9 cellular contexts compared by ENCODE assay signal in the genomic region with DNA sequence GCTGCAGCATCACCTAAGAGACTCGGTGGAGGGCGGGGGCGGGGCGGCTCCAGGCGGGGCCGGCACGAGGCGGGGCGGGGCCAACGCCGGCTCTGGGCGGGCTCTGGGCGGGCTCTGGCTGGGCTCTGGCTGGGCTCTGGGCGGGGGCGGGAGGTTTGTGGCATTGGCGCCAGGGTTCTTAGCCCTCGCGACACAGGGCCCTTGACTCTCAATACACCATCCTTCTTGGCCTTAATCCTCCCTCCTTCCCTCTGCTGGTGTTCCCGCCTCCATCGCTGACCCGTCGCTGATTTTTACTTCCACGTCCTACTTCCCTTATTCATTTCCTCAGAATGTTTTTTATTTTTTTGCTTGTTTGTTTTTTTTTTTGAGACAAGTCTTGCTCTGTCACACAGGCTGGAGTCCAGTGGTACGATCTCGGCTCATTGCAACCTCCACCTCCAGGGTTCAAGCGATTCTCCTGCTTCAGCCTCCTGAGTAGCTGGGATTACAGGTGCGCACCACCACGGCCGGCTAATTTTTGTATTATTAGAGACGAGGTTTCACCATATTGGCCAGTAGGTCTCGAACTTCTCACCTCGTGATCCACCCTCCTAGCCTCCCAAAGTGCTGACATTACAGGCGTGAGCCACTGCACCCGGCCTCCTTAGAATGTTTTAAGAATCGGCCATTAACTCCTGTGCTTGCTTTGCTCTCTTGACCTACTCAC. TPM values are rescaled to one million over a fixed set of nuclear protein-coding genes. Genes with fewer than 3 reads are reported as not detected.
DNase-seq lines count a peak whose midpoint lies in the region; ATAC-seq, FAIRE-seq and TF ChIP-seq lines count a peak whose summit lies in the region.
"Had no signal": no experiment of that assay in that cellular context is flagged by ENCODE, and none has a peak within 500 bp of the region (broad histone marks: within the 10 kb centered on the region; RNA-seq: fewer than 3 reads in every experiment).

A gene with protein sequence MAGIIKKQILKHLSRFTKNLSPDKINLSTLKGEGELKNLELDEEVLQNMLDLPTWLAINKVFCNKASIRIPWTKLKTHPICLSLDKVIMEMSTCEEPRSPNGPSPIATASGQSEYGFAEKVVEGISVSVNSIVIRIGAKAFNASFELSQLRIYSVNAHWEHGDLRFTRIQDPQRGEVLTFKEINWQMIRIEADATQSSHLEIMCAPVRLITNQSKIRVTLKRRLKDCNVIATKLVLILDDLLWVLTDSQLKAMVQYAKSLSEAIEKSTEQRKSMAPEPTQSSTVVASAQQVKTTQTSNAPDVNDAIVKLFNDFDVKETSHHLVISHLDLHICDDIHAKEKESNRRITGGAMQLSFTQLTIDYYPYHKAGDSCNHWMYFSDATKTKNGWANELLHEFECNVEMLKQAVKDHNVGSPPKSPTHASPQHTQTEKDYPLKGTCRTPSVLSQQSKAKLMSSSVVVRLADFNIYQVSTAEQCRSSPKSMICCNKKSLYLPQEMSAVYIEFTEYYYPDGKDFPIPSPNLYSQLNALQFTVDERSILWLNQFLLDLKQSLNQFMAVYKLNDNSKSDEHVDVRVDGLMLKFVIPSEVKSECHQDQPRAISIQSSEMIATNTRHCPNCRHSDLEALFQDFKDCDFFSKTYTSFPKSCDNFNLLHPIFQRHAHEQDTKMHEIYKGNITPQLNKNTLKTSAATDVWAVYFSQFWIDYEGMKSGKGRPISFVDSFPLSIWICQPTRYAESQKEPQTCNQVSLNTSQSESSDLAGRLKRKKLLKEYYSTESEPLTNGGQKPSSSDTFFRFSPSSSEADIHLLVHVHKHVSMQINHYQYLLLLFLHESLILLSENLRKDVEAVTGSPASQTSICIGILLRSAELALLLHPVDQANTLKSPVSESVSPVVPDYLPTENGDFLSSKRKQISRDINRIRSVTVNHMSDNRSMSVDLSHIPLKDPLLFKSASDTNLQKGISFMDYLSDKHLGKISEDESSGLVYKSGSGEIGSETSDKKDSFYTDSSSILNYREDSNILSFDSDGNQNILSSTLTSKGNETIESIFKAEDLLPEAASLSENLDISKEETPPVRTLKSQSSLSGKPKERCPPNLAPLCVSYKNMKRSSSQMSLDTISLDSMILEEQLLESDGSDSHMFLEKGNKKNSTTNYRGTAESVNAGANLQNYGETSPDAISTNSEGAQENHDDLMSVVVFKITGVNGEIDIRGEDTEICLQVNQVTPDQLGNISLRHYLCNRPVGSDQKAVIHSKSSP (N-terminal part only) (minus strand): TSS at position 24 of the 709 bp plus-strand sequence. CDS start 239 bp downstream, outside the sequence.

- in situ Hi-C loops in T47D (cut with HindIII; ENCODE audit: low pct_unique_long_range_greater_than_20kb, low sequenced_read_pairs), result no loop called here

- DNase-seq in A172 (ENCODE audit: low spot score) (peak; percentile 77), NCI-H2196 treated with DMSO at 0.1 percent for 48 hours (lab: John Stamatoyannopoulos, UW; ENCODE audit: unreplicated experiment) (peak; percentile 84), WERI-Rb-1 (peak; percentile 95), T47D (ENCODE audit: low read depth in 1 of 2, low spot score in 1 of 2) (peak; percentile 59 to 92), iPS-NIHi11 (ENCODE audit: low spot score) (peak; percentile 91), small intestine (peak; percentile 84)

- H3K27ac ChIP-seq in WERI-Rb-1 (peak within 1 kb of the TSS; percentile 99), small intestine (ENCODE audit: low read depth in 1 of 2, low read length in 1 of 2) (peak within 1 kb of the TSS; percentile 96 to 98)

- H3K4me3 ChIP-seq in WERI-Rb-1 (ENCODE audit: low read depth, low read length), result peak within 1 kb of the TSS; percentile 87
- peak within 1 kb of the TSS; percentile 89 to 100 for H3K4me3 ChIP-seq in small intestine (ENCODE audit: low read depth in 1 of 2, low read length in 2 of 2)

- peaks cover 0 to 2% of the 10 kb centered on the region in 2 donors for H3K4me1 ChIP-seq in small intestine (ENCODE audit: control insufficient read depth in 2 of 2, insufficient read depth in 1 of 2, low read depth in 1 of 2, low read length in 1 of 2)

- 26 to 38% (median 37%) methylated on average over 23 to 35 of the region's 35 CpGs for whole genome bisulfite sequencing in small intestine, 3 donors

- no peak for FAIRE-seq in small intestine (lab: Jason Lieb, UNC)
- FAIRE-seq: G401.6 had no signal

- peaks cover 4% of the 10 kb centered on the region for H3K36me3 ChIP-seq in WERI-Rb-1
- no peaks in the 10 kb centered on the region for H3K36me3 ChIP-seq in small intestine (ENCODE audit: control insufficient read depth in 2 of 2, insufficient read depth in 2 of 2, low read length in 2 of 2)

- TF ChIP-seq CTCF in WERI-Rb-1 (IDR thresholded peaks at IDR 0.05; ENCODE audit: low read depth, low read length), result no peak

- H3K9me3 ChIP-seq in WERI-Rb-1 (ENCODE audit: severe bottlenecking) (no peaks in the 10 kb centered on the region), small intestine (ENCODE audit: control insufficient read depth, low read depth) (no peaks in the 10 kb centered on the region)

- ATAC-seq in GM18870 (IDR thresholded peaks at IDR 0.05; ENCODE audit: unreplicated experiment), result peak; percentile 32
- ATAC-seq in HG03108 (IDR thresholded peaks at IDR 0.05; ENCODE audit: unreplicated experiment), result peak; percentile 62

- H3K27me3 ChIP-seq in WERI-Rb-1 (ENCODE audit: insufficient read depth, low read depth, severe bottlenecking), result no peaks in the 10 kb centered on the region
- no peaks in the 10 kb centered on the region for H3K27me3 ChIP-seq in small intestine (ENCODE audit: control insufficient read depth in 2 of 2, insufficient read depth in 2 of 2, low read length in 2 of 2)

RNA-seq across cellular contexts. Expression of the gene that starts here (rescaled TPM):
- total RNA-seq in A172 (2014; rRNA removed; shearing (Covaris generic)), result 34.9 and 41.2 TPM in 2 replicates
- 10 to 100 TPM in 2 of 3 donors, 1 to 10 TPM in 1; 7.0 to 11.1 (median 10.1) TPM for polyA plus RNA-seq in small intestine

Comparison
In these comparisons a context has a peak if more than half of its experiments do, and no peak if none do; other contexts are left out.
1. Peak in every context shown above with its lines: DNase-seq, ATAC-seq, H3K4me3 ChIP-seq and H3K27ac ChIP-seq.